Comparison of ENCODE assay signal across 27 cellular contexts in genomic region chr5:36660397-36661049, GRCh38. TPM values are rescaled to one million over a fixed set of nuclear protein-coding genes. Genes with fewer than 3 reads are reported as not detected.
DNase-seq lines count a peak whose midpoint lies in the region; ATAC-seq and TF ChIP-seq lines count a peak whose summit lies in the region.
"Had no signal": no experiment of that assay in that cellular context is flagged by ENCODE, and none has a peak within 500 bp of the region (broad histone marks: within the 10 kb centered on the region; RNA-seq: fewer than 3 reads in every experiment).

No MANE protein-coding gene starts in this region.

- no peak for TF ChIP-seq CTCF in PC-9 (conservative IDR thresholded peaks at IDR 0.05)

- ATAC-seq in HG03439 (IDR thresholded peaks at IDR 0.05; ENCODE audit: unreplicated experiment) = no peak
- ATAC-seq: activated CD8-positive, alpha-beta memory T cell treated with anti-CD3 and anti-CD28 coated beads, Interleukin-2, amount 10 ng/mL, durations not matched to agents 7 days and 5 days; left lung; natural killer cell treated with Interleukin-12 subunit alpha and Interleukin-12 subunit beta and Interleukin-15 and Interleukin-18, amount 100 ng/mL, for 72 hours; Panc1; right cardiac atrium had no signal

- H4K20me1 ChIP-seq in PC-9 (ENCODE audit: insufficient read depth) = no peaks in the 10 kb centered on the region

- H3K9me3 ChIP-seq in PC-9 (ENCODE audit: insufficient read depth, low read depth) = no peaks in the 10 kb centered on the region
- H3K9me3 ChIP-seq: esophagus squamous epithelium, left lung, spleen, uterus had no signal

- H3K36me3 ChIP-seq in PC-9 (ENCODE audit: low read depth) = peaks cover 26% of the 10 kb centered on the region
- H3K36me3 ChIP-seq: esophagus squamous epithelium, spleen, uterus, WERI-Rb-1 had no signal

- H3K27me3 ChIP-seq in PC-9 (ENCODE audit: insufficient read depth, low read depth) = no peaks in the 10 kb centered on the region
- H3K27me3 ChIP-seq: esophagus squamous epithelium, left lung, uterus had no signal

- peaks cover 74% of the 10 kb centered on the region for H3K4me1 ChIP-seq in PC-9 (replicated peaks; ENCODE audit: insufficient read depth)
- H3K4me1 ChIP-seq: uterus had no signal

- H2AFZ ChIP-seq in PC-9 = no peak overlapping the region

- H3K27ac ChIP-seq in PC-9 (peak overlapping the region; percentile 95; the same call in 1 of the 2 replicates), cingulate gyrus (ENCODE audit: low read depth, low read length) (peak overlapping the region; percentile 85), temporal lobe (ENCODE audit: low read depth, low read length) (peak overlapping the region; percentile 84)
- H3K27ac ChIP-seq: coronary artery, left lung, spleen, uterus, WERI-Rb-1 had no signal

- POLR2A ChIA-PET in PC-9 (lab: Charles Lee; ENCODE audit: unreplicated experiment) = interaction anchor here (0.6 kb wide), 1 partner anchor 20 kb away, joined by 8 read pairs; no protein-coding TSS in a partner anchor

- no peak overlapping the region for H3K4me3 ChIP-seq in PC-9
- H3K4me3 ChIP-seq: coronary artery, esophagus squamous epithelium, left lung, spleen, uterus had no signal

- CTCF ChIA-PET in PC-9 (lab: Charles Lee) = no interaction called here

- H3K9me2 ChIP-seq in PC-9 (ENCODE audit: insufficient read depth) = no peaks in the 10 kb centered on the region

- peak in 1 of 2 experiments; percentile 80 for DNase-seq in PC-9
- DNase-seq in medulla oblongata (ENCODE audit: extremely low spot score) = peak; percentile 78
- DNase-seq in HT-29 (ENCODE audit: low spot score) = no peak
- no peak for DNase-seq in NCI-H1048 (lab: John Stamatoyannopoulos, UW)
- DNase-seq: activated CD4-positive, alpha-beta T cell treated with anti-CD3 and anti-CD28 coated beads, Interleukin-2, amount 10 ng/mL, durations not matched to agents 7 days and 5 days; activated CD8-positive, alpha-beta memory T cell treated with anti-CD3 and anti-CD28 coated beads, Interleukin-2, amount 10 ng/mL, durations not matched to agents 7 days and 5 days; activated T-cell treated with anti-CD3 and anti-CD28 coated beads, Interleukin-2, amount 50 U/mL, for 48 hours; CD4-positive, CD25-positive, alpha-beta regulatory T cell; DMS 273 treated with DMSO at 0.1 percent for 48 hours; EL; esophagus squamous epithelium; left lung; NCI-H1105 treated with DMSO at 0.1 percent for 48 hours; NCI-H1930; NCI-H526; right cardiac atrium; SHP77; spleen; T-helper 9 cell; uterus; WERI-Rb-1 had no signal

- H3K4me2 ChIP-seq in PC-9 = peak overlapping the region; percentile 17

- peaks cover 69% of the 10 kb centered on the region for H3F3A ChIP-seq in PC-9 (ENCODE audit: insufficient read depth, low read depth)

- intact Hi-C loops in PC-9 (cut with micrococcal nuclease; ENCODE audit: unreplicated experiment) = no loop called here

- BruUV-seq in PC-9 (replicated peaks; lab: Mats Ljungman, UMichigan) = no TSS peak

- H3K79me2 ChIP-seq in PC-9 (ENCODE audit: low read depth) = peaks cover 27% of the 10 kb centered on the region; the same call in 1 of the 2 replicates

RNA-seq across cellular contexts. Expression of gene SLC1A3, which starts 54.1 kb away (rescaled TPM):
- 0.24 TPM in 1 of 2 replicates, not detected in the other for total RNA-seq in PC-9 (2021)
- 188 TPM for total RNA-seq in temporal lobe
- total RNA-seq in HT-29 (2014; rRNA removed; shearing (Covaris generic)) = 0.52 TPM in 1 of 2 replicates, not detected in the other
- total RNA-seq: activated CD4-positive, alpha-beta T cell treated with anti-CD3 and anti-CD28 coated beads, Interleukin-2, amount 10 ng/mL, durations not matched to agents 7 days and 5 days; activated CD8-positive, alpha-beta memory T cell treated with anti-CD3 and anti-CD28 coated beads, Interleukin-2, amount 10 ng/mL, durations not matched to agents 7 days and 5 days; CD4-positive, CD25-positive, alpha-beta regulatory T cell had no signal

Comparison
In these comparisons a context has a peak if more than half of its experiments do, and no peak if none do; other contexts are left out.
1. RNA of gene SLC1A3, which starts 54.1 kb away (total RNA-seq): 188 TPM in temporal lobe (single experiment); 0.24 TPM in PC-9 and 0.52 TPM in HT-29; every median in the first group is over 100 times any median in the second.
2. Peak in every context shown above with its lines, with median percentiles within 50 percentile points of each other: H3K27ac ChIP-seq.